In the genomic region with DNA sequence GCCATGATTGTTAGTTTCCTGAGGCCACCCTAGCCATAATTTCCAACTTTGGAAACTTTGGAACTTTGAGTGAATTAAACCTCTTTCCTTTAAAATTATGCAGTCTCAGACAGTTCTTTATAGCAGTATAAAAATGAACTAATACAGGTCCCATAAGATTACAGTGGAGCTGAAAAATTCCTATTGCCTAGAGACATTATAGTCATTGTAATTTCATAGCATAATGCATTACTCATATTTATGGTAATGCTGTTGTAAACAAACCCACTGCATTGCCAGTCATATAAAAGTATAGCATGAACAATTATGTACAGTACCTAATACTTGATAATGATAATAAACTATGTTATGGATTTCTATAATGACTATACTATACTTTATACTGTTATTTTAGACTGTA, we compare ENCODE assay signal across 39 cellular contexts.
"Had no signal": no experiment of that assay in that cellular context is flagged by ENCODE, and none has a peak within 500 bp of the region (broad histone marks: within the 10 kb centered on the region; RNA-seq: fewer than 3 reads in every experiment).

No MANE protein-coding gene starts in this region.

- DNase-seq: activated effector memory CD4-positive, alpha-beta T cell treated with anti-CD3 and anti-CD28 coated beads, Interleukin-2, amount 50 U/mL, for 16 hours; activated effector memory CD4-positive, alpha-beta T cell treated with Interleukin-2 at 50 U/mL for 16 hours; activated gamma-delta T cell; activated gamma-delta T cell treated with Interleukin-2 at 50 U/mL for 16 hours; activated naive CD4-positive, alpha-beta T cell; activated naive CD4-positive, alpha-beta T cell treated with anti-CD3 and anti-CD28 coated beads for 36 hours; activated naive CD4-positive, alpha-beta T cell treated with anti-CD3 and anti-CD28 coated beads, Interleukin-2, amount 10 ng/mL, durations not matched to agents 7 days and 5 days; activated naive CD4-positive, alpha-beta T cell treated with anti-CD3 and anti-CD28 coated beads, Interleukin-2, amount 50 U/mL, for 16 hours; activated naive CD4-positive, alpha-beta T cell treated with Interleukin-2 at 50 U/mL for 16 hours; activated naive CD8-positive, alpha-beta T cell treated with anti-CD3 and anti-CD28 coated beads for 36 hours; activated naive CD8-positive, alpha-beta T cell treated with anti-CD3 and anti-CD28 coated beads, Interleukin-2, amount 10 ng/mL, durations not matched to agents 7 days and 5 days; activated naive CD8-positive, alpha-beta T cell treated with anti-CD3 and anti-CD28 coated beads, Interleukin-2, amount 50 U/mL, for 24 hours; activated T-cell treated with anti-CD3 and anti-CD28 coated beads, Interleukin-2, amount 50 U/mL, for 1 hour; activated T-cell treated with anti-CD3 and anti-CD28 coated beads, Interleukin-2, amount 50 U/mL, for 24 hours; activated T-cell treated with anti-CD3 and anti-CD28 coated beads, Interleukin-2, amount 50 U/mL, for 4 hours; activated T-cell treated with anti-CD3 and anti-CD28 coated beads, Interleukin-2, amount 50 U/mL, for 48 hours; activated T-cell treated with anti-CD3 and anti-CD28 coated beads, Interleukin-2, amount 50 U/mL, for 72 hours; adrenal gland; amniotic stem cell; amygdala; anterior cingulate cortex; aorta; body of pancreas; brain microvascular endothelial cell; caudate nucleus; central memory CD4-positive, alpha-beta T cell; cerebellar nuclear complex had no signal

- H3K27ac ChIP-seq: adrenal gland, ascending aorta, body of pancreas, brain microvascular endothelial cell, breast epithelium, cardiac muscle cell had no signal

- FAIRE-seq: astrocyte had no signal

- H3K27me3 ChIP-seq: adrenal gland, ascending aorta, body of pancreas, brain microvascular endothelial cell, breast epithelium, cardiac muscle cell had no signal

- H3K27me3 Mint-ChIP-seq: activated naive CD4-positive, alpha-beta T cell treated with anti-CD3 and anti-CD28 coated beads, Interleukin-2, amount 10 ng/mL, durations not matched to agents 7 days and 5 days; activated naive CD4-positive, alpha-beta T cell treated with anti-CD3 and anti-CD28 coated beads, Interleukin-2, amount 50 U/mL, for 24 hours; activated naive CD8-positive, alpha-beta T cell; activated naive CD8-positive, alpha-beta T cell treated with anti-CD3 and anti-CD28 coated beads for 36 hours; activated naive CD8-positive, alpha-beta T cell treated with anti-CD3 and anti-CD28 coated beads, Interleukin-2, amount 10 ng/mL, durations not matched to agents 7 days and 5 days; activated naive CD8-positive, alpha-beta T cell treated with anti-CD3 and anti-CD28 coated beads, Interleukin-2, amount 50 U/mL, for 24 hours; activated T-cell treated with anti-CD3 and anti-CD28 coated beads, Interleukin-2, amount 50 U/mL, for 24 hours; activated T-helper 17 cell treated with anti-CD3 and anti-CD28 coated beads, Interleukin-2, amount 50 U/mL, for 72 hours; central memory CD8-positive, alpha-beta T cell had no signal

- H3K4me1 Mint-ChIP-seq: activated naive CD4-positive, alpha-beta T cell treated with anti-CD3 and anti-CD28 coated beads, Interleukin-2, amount 10 ng/mL, durations not matched to agents 7 days and 5 days; activated naive CD4-positive, alpha-beta T cell treated with anti-CD3 and anti-CD28 coated beads, Interleukin-2, amount 50 U/mL, for 24 hours; activated naive CD8-positive, alpha-beta T cell treated with anti-CD3 and anti-CD28 coated beads for 36 hours; activated naive CD8-positive, alpha-beta T cell treated with anti-CD3 and anti-CD28 coated beads, Interleukin-2, amount 10 ng/mL, durations not matched to agents 7 days and 5 days; activated naive CD8-positive, alpha-beta T cell treated with anti-CD3 and anti-CD28 coated beads, Interleukin-2, amount 50 U/mL, for 24 hours; activated T-helper 17 cell treated with anti-CD3 and anti-CD28 coated beads, Interleukin-2, amount 50 U/mL, for 72 hours; brain; central memory CD8-positive, alpha-beta T cell had no signal

- H3K4me3 ChIP-seq: adrenal gland, ascending aorta, body of pancreas, breast epithelium, cardiac muscle cell had no signal

- H3K4me3 Mint-ChIP-seq: activated naive CD4-positive, alpha-beta T cell treated with anti-CD3 and anti-CD28 coated beads for 36 hours; activated naive CD4-positive, alpha-beta T cell treated with anti-CD3 and anti-CD28 coated beads, Interleukin-2, amount 10 ng/mL, durations not matched to agents 7 days and 5 days; activated naive CD4-positive, alpha-beta T cell treated with anti-CD3 and anti-CD28 coated beads, Interleukin-2, amount 50 U/mL, for 24 hours; activated naive CD8-positive, alpha-beta T cell; activated naive CD8-positive, alpha-beta T cell treated with anti-CD3 and anti-CD28 coated beads for 36 hours; activated naive CD8-positive, alpha-beta T cell treated with anti-CD3 and anti-CD28 coated beads, Interleukin-2, amount 10 ng/mL, durations not matched to agents 7 days and 5 days; activated naive CD8-positive, alpha-beta T cell treated with anti-CD3 and anti-CD28 coated beads, Interleukin-2, amount 50 U/mL, for 24 hours; activated T-cell treated with anti-CD3 and anti-CD28 coated beads, Interleukin-2, amount 50 U/mL, for 24 hours; activated T-cell treated with anti-CD3 and anti-CD28 coated beads, Interleukin-2, amount 50 U/mL, for 4 hours; activated T-cell treated with anti-CD3 and anti-CD28 coated beads, Interleukin-2, amount 50 U/mL, for 72 hours; activated T-helper 1 cell treated with anti-CD3 and anti-CD28 coated beads, Interleukin-12 subunit alpha, Interleukin-12 subunit beta, Interleukin-2, Interleukin-4 antibody, amounts not matched to agents 30 ng/mL and 10 ng/mL and 1 ng/mL, durations not matched to agents 14 hours and 24 hours and 36 hours; activated T-helper 17 cell treated with anti-CD3 and anti-CD28 coated beads, Interleukin-2, amount 50 U/mL, for 72 hours; brain; central memory CD8-positive, alpha-beta T cell had no signal

- H3K4me1 ChIP-seq: adrenal gland, ascending aorta, body of pancreas, breast epithelium had no signal

- H3K36me3 Mint-ChIP-seq: activated naive CD4-positive, alpha-beta T cell treated with anti-CD3 and anti-CD28 coated beads, Interleukin-2, amount 10 ng/mL, durations not matched to agents 7 days and 5 days; activated naive CD4-positive, alpha-beta T cell treated with anti-CD3 and anti-CD28 coated beads, Interleukin-2, amount 50 U/mL, for 24 hours; activated naive CD4-positive, alpha-beta T cell treated with anti-CD3 and anti-CD28 coated beads, Interleukin-2, amount 50 U/mL, for 72 hours; activated naive CD8-positive, alpha-beta T cell; activated naive CD8-positive, alpha-beta T cell treated with anti-CD3 and anti-CD28 coated beads for 36 hours; activated naive CD8-positive, alpha-beta T cell treated with anti-CD3 and anti-CD28 coated beads, Interleukin-2, amount 10 ng/mL, durations not matched to agents 7 days and 5 days; brain had no signal

- H3K36me3 ChIP-seq: adrenal gland, ascending aorta, brain microvascular endothelial cell, breast epithelium, cardiac muscle cell had no signal

- H3K9me3 Mint-ChIP-seq: activated naive CD4-positive, alpha-beta T cell treated with anti-CD3 and anti-CD28 coated beads, Interleukin-2, amount 10 ng/mL, durations not matched to agents 7 days and 5 days; activated naive CD8-positive, alpha-beta T cell treated with anti-CD3 and anti-CD28 coated beads, Interleukin-2, amount 10 ng/mL, durations not matched to agents 7 days and 5 days; activated T-helper 1 cell treated with anti-CD3 and anti-CD28 coated beads, Interleukin-12 subunit alpha, Interleukin-12 subunit beta, Interleukin-2, Interleukin-4 antibody, amounts not matched to agents 30 ng/mL and 10 ng/mL and 1 ng/mL, durations not matched to agents 14 hours and 24 hours and 36 hours; activated T-helper 2 cell treated with anti-CD3 and anti-CD28 coated beads, Interferon-gamma antibody, Interleukin-2, Interleukin-4, amounts not matched to agents 10 μg/mL and 5 μg/mL and 100 μg/mL, durations not matched to agents 14 hours and 24 hours and 36 hours had no signal

- H3K27ac Mint-ChIP-seq: activated naive CD4-positive, alpha-beta T cell treated with anti-CD3 and anti-CD28 coated beads for 36 hours; activated naive CD4-positive, alpha-beta T cell treated with anti-CD3 and anti-CD28 coated beads, Interleukin-2, amount 10 ng/mL, durations not matched to agents 7 days and 5 days; activated naive CD4-positive, alpha-beta T cell treated with anti-CD3 and anti-CD28 coated beads, Interleukin-2, amount 50 U/mL, for 24 hours; activated naive CD4-positive, alpha-beta T cell treated with anti-CD3 and anti-CD28 coated beads, Interleukin-2, amount 50 U/mL, for 72 hours; activated naive CD8-positive, alpha-beta T cell; activated naive CD8-positive, alpha-beta T cell treated with anti-CD3 and anti-CD28 coated beads for 36 hours; activated naive CD8-positive, alpha-beta T cell treated with anti-CD3 and anti-CD28 coated beads, Interleukin-2, amount 10 ng/mL, durations not matched to agents 7 days and 5 days; activated naive CD8-positive, alpha-beta T cell treated with anti-CD3 and anti-CD28 coated beads, Interleukin-2, amount 50 U/mL, for 24 hours; activated T-cell treated with anti-CD3 and anti-CD28 coated beads, Interleukin-2, amount 50 U/mL, for 24 hours; activated T-cell treated with anti-CD3 and anti-CD28 coated beads, Interleukin-2, amount 50 U/mL, for 72 hours; activated T-helper 1 cell treated with anti-CD3 and anti-CD28 coated beads, Interleukin-12 subunit alpha, Interleukin-12 subunit beta, Interleukin-2, Interleukin-4 antibody, amounts not matched to agents 30 ng/mL and 10 ng/mL and 1 ng/mL, durations not matched to agents 14 hours and 24 hours and 36 hours; activated T-helper 17 cell treated with anti-CD3 and anti-CD28 coated beads, Interleukin-2, amount 50 U/mL, for 72 hours; activated T-helper 2 cell treated with anti-CD3 and anti-CD28 coated beads, Interferon-gamma antibody, Interleukin-2, Interleukin-4, amounts not matched to agents 10 μg/mL and 5 μg/mL and 100 μg/mL, durations not matched to agents 14 hours and 24 hours and 36 hours; brain had no signal

- H3K9me3 ChIP-seq: adrenal gland, body of pancreas had no signal

- ATAC-seq: activated naive CD4-positive, alpha-beta T cell treated with anti-CD3 and anti-CD28 coated beads, Interleukin-2, amount 50 U/mL, for 72 hours; activated naive CD8-positive, alpha-beta T cell treated with anti-CD3 and anti-CD28 coated beads, Interleukin-2, amount 50 U/mL, for 24 hours; activated T-cell treated with anti-CD3 and anti-CD28 coated beads, Interleukin-2, amount 50 U/mL, for 4 hours; activated T-cell treated with anti-CD3 and anti-CD28 coated beads, Interleukin-2, amount 50 U/mL, for 72 hours; activated T-helper 17 cell treated with anti-CD3 and anti-CD28 coated beads, Interleukin-2, amount 50 U/mL, for 72 hours; body of pancreas had no signal
